In the genomic region with DNA sequence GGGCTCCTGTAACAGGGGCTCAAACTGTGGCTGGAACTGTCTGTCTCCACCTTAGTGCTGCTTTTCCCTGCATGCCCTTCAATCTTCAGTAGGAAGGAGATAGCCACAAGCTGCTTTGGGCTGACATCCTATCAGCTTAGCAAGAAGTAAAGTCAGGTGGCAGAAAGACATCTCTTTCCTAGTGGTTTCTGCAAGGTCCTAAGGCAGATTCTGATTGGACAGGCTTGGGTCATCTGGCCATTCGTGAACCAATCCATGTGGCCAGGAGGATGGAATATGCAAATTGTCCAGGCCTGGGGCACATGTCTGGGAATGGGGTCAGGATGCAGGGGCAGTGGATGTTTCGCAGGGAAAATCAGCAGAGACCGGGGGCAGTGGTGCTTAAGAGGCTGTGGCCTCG, we compare ENCODE assay signal across 10 cellular contexts. TPM values are rescaled to one million over a fixed set of nuclear protein-coding genes. Genes with fewer than 3 reads are reported as not detected.
DNase-seq lines count a peak whose midpoint lies in the region; ATAC-seq, FAIRE-seq and TF ChIP-seq lines count a peak whose summit lies in the region.
"Had no signal": no experiment of that assay in that cellular context is flagged by ENCODE, and none has a peak within 500 bp of the region (broad histone marks: within the 10 kb centered on the region; RNA-seq: fewer than 3 reads in every experiment).

No MANE protein-coding gene starts in this region.

- in situ Hi-C loops in brain microvascular endothelial cell (cut with HindIII; ENCODE audit: low pct_ligation_motif_present, low sequenced_read_pairs) (no loop called here), KBM-7 (cut with MboI; ENCODE audit: low pct_unique_long_range_greater_than_20kb, low sequenced_read_pairs) (no loop called here)

- peak overlapping the region; percentile 61 for H3K27ac Mint-ChIP-seq in nephron progenitor cell
- H3K27ac Mint-ChIP-seq: activated CD8-positive, alpha-beta T cell treated with anti-CD3 and anti-CD28 coated beads for 36 hours had no signal

- ATAC-seq in GM18498 (IDR thresholded peaks at IDR 0.05; ENCODE audit: unreplicated experiment): no peak
- no peak for ATAC-seq in HG02852 (IDR thresholded peaks at IDR 0.05; ENCODE audit: unreplicated experiment)
- ATAC-seq: activated CD8-positive, alpha-beta T cell treated with anti-CD3 and anti-CD28 coated beads for 36 hours had no signal

- peaks cover 52% of the 10 kb centered on the region for H3K36me3 Mint-ChIP-seq in nephron progenitor cell (ENCODE audit: low read depth)

- H3K4me3 ChIP-seq in brain microvascular endothelial cell (ENCODE audit: low read depth, low read length): no peak overlapping the region

- H3K4me3 Mint-ChIP-seq in nephron progenitor cell: no peak overlapping the region
- H3K4me3 Mint-ChIP-seq: activated CD8-positive, alpha-beta T cell treated with anti-CD3 and anti-CD28 coated beads for 36 hours had no signal

- H3K27me3 Mint-ChIP-seq in nephron progenitor cell (ENCODE audit: low read depth, poor library complexity): no peaks in the 10 kb centered on the region
- H3K27me3 Mint-ChIP-seq: activated CD8-positive, alpha-beta T cell treated with anti-CD3 and anti-CD28 coated beads for 36 hours had no signal

- no peak overlapping the region for H3K27ac ChIP-seq in brain microvascular endothelial cell

- DNase-seq in GM12891 (ENCODE audit: insufficient read length, low spot score) (no peak), NCI-H2196 treated with DMSO at 0.1 percent for 48 hours (lab: John Stamatoyannopoulos, UW; ENCODE audit: unreplicated experiment) (peak; percentile 50), brain microvascular endothelial cell (peak; percentile 29), nephron progenitor cell (peak; percentile 36), SKM-1 (lab: John Stamatoyannopoulos, UW; ENCODE audit: unreplicated experiment) (no peak), KBM-7 (no peak)
- DNase-seq: activated CD8-positive, alpha-beta T cell treated with anti-CD3 and anti-CD28 coated beads for 36 hours; occipital lobe had no signal

- H3K9me3 Mint-ChIP-seq in nephron progenitor cell: no peaks in the 10 kb centered on the region
- H3K9me3 Mint-ChIP-seq: activated CD8-positive, alpha-beta T cell treated with anti-CD3 and anti-CD28 coated beads for 36 hours had no signal

- no peaks in the 10 kb centered on the region for H3K27me3 ChIP-seq in brain microvascular endothelial cell (replicated peaks)

- H3K36me3 ChIP-seq in brain microvascular endothelial cell (replicated peaks): peaks cover 9% of the 10 kb centered on the region

- no peak for TF ChIP-seq POLR2A in GM12891 (IDR thresholded peaks at IDR 0.05; ENCODE audit: low read depth, low read length)

- TF ChIP-seq CTCF in brain microvascular endothelial cell (IDR thresholded peaks at IDR 0.05; ENCODE audit: low read depth, low read length, missing control alignments): no peak
- no peak for TF ChIP-seq CTCF in nephron progenitor cell (IDR thresholded peaks at IDR 0.05)

- no peak for FAIRE-seq in GM12891 (lab: Jason Lieb, UNC)

- peaks cover 63% of the 10 kb centered on the region for H3K4me1 Mint-ChIP-seq in nephron progenitor cell

TF ChIP-seq in GM12891, 5 proteins besides CTCF, POLR2A, EP300 and RAD21:
- TF ChIP-seq TAF1 (IDR thresholded peaks at IDR 0.05; ENCODE audit: low read depth, low read length): no peak
- peak; percentile 81 for TF ChIP-seq POU2F2 (IDR thresholded peaks at IDR 0.05; ENCODE audit: low read depth, low read length)
- no peak for TF ChIP-seq POLR2AphosphoS5 (IDR thresholded peaks at IDR 0.05; ENCODE audit: low read depth, low read length)

RNA-seq across cellular contexts. Expression of a gene that starts 5.2 kb away (rescaled TPM):
- polyA plus RNA-seq in GM12891 (2012; ENCODE audit: low read depth, missing spikeins): 15.9 TPM

RNA-seq across cellular contexts. Expression of a gene that starts 5.5 kb away (rescaled TPM):
- 48.2 TPM for polyA plus RNA-seq in GM12891 (2012; ENCODE audit: low read depth, missing spikeins)

RNA-seq across cellular contexts. Expression of a gene that starts 30.5 kb away (rescaled TPM):
- polyA plus RNA-seq in GM12891 (2012; ENCODE audit: low read depth, missing spikeins): 16.4 TPM

RNA-seq across cellular contexts. Expression of a gene that starts 41.2 kb away (rescaled TPM):
- 0.54 TPM for polyA plus RNA-seq in GM12891 (2012; ENCODE audit: low read depth, missing spikeins)

RNA-seq across cellular contexts. Expression of a gene that starts 55.2 kb away (rescaled TPM):
- polyA plus RNA-seq in GM12891 (2012; ENCODE audit: low read depth, missing spikeins): 0.73 TPM

Comparison
In these comparisons a context has a peak if more than half of its experiments do, and no peak if none do; other contexts are left out.
1. DNase-seq: peak in NCI-H2196 treated with DMSO at 0.1 percent for 48 hours (single experiment), brain microvascular endothelial cell (single experiment) and nephron progenitor cell (single experiment); none in GM12891 (single experiment), SKM-1 (single experiment) and KBM-7 (single experiment).